Comparison of ENCODE assay signal across 9 cellular contexts in genomic region chr4:17780461-17781071, GRCh38. TPM values are rescaled to one million over a fixed set of nuclear protein-coding genes. Genes with fewer than 3 reads are reported as not detected.
DNase-seq lines count a peak whose midpoint lies in the region; ATAC-seq, FAIRE-seq and TF ChIP-seq lines count a peak whose summit lies in the region.
"Had no signal": no experiment of that assay in that cellular context is flagged by ENCODE, and none has a peak within 500 bp of the region (broad histone marks: within the 10 kb centered on the region; RNA-seq: fewer than 3 reads in every experiment).

No MANE protein-coding gene starts in this region.

- H3K27ac ChIP-seq in esophagus muscularis mucosa (replicated peaks in 1 of 4) = no peak overlapping the region

- TF ChIP-seq CTCF in esophagus muscularis mucosa (IDR thresholded peaks at IDR 0.05) (no peak), osteocyte (IDR thresholded peaks at IDR 0.05) (no peak)

- H3K36me3 ChIP-seq in esophagus muscularis mucosa = no peaks in the 10 kb centered on the region

- H3K36me3 Mint-ChIP-seq in osteocyte (ENCODE audit: unreplicated experiment) = no peaks in the 10 kb centered on the region

- peaks cover 0 to 26% (median 3%) of the 10 kb centered on the region in 4 donors for H3K27me3 ChIP-seq in esophagus muscularis mucosa

- peak; percentile 35 for DNase-seq in COLO668 (lab: John Stamatoyannopoulos, UW; ENCODE audit: unreplicated experiment)
- DNase-seq in NCI-H2196 treated with DMSO at 0.1 percent for 48 hours (lab: John Stamatoyannopoulos, UW; ENCODE audit: unreplicated experiment) = peak; percentile 39
- peak; percentile 77 for DNase-seq in esophagus muscularis mucosa (ENCODE audit: extremely low spot score)
- DNase-seq in osteocyte (ENCODE audit: extremely low spot score, unreplicated experiment) = no peak
- no peak for DNase-seq in frontal cortex (ENCODE audit: low spot score in 2 of 2)

- no peak for TF ChIP-seq EP300 in esophagus muscularis mucosa (IDR thresholded peaks at IDR 0.05)

- TF ChIP-seq POLR2A in esophagus muscularis mucosa (IDR thresholded peaks at IDR 0.05; ENCODE audit: low read depth) = no peak

- peaks cover 43% of the 10 kb centered on the region for H3K27me3 Mint-ChIP-seq in osteocyte (ENCODE audit: unreplicated experiment)

- H3K9me3 Mint-ChIP-seq in osteocyte (ENCODE audit: unreplicated experiment) = no peaks in the 10 kb centered on the region

- H3K4me1 Mint-ChIP-seq in osteocyte (ENCODE audit: unreplicated experiment) = peaks cover 14% of the 10 kb centered on the region

- H3K4me1 ChIP-seq in esophagus muscularis mucosa = peaks cover 14 to 25% (median 22%) of the 10 kb centered on the region in 4 donors

- peak overlapping the region; percentile 35 for H3K4me3 Mint-ChIP-seq in osteocyte (ENCODE audit: unreplicated experiment)

- intact Hi-C loops in esophagus muscularis mucosa (cut with DNase I) = no loop called here

- no peak overlapping the region for H3K27ac Mint-ChIP-seq in osteocyte (ENCODE audit: unreplicated experiment)

- H3K4me3 ChIP-seq in esophagus muscularis mucosa = peak overlapping the region; percentile 50 to 58 (median 54)

- 24% methylated on average over 9 of the region's 11 CpGs for WGBS in esophagus muscularis mucosa

- no peak for FAIRE-seq in frontal cortex (lab: Jason Lieb, UNC)
- FAIRE-seq: colon had no signal

- no peaks in the 10 kb centered on the region for H3K9me3 ChIP-seq in esophagus muscularis mucosa

- ATAC-seq in HG02798 (IDR thresholded peaks at IDR 0.05; ENCODE audit: poor library complexity, unreplicated experiment) (no peak), HG02759 (IDR thresholded peaks at IDR 0.05; ENCODE audit: unreplicated experiment) (no peak), HG02642 (IDR thresholded peaks at IDR 0.05; ENCODE audit: poor library complexity, unreplicated experiment) (no peak)

RNA-seq across cellular contexts. Expression of gene FAM184B, which starts 0.9 kb away (rescaled TPM):
- total RNA-seq in esophagus muscularis mucosa (not detected), osteocyte (not detected in 2 replicates), frontal cortex (5.3 TPM)

RNA-seq across cellular contexts. Expression of gene DCAF16, which starts 30.0 kb away (rescaled TPM):
- 10 to 100 TPM; 23.4 to 28.7 (median 26.3) TPM for total RNA-seq in esophagus muscularis mucosa
- 50.1 and 53.0 TPM in 2 replicates for total RNA-seq in osteocyte
- total RNA-seq in frontal cortex = 35.1 TPM

RNA-seq across cellular contexts. Expression of gene NCAPG, which starts 30.2 kb away (rescaled TPM):
- under 1 TPM in 3 of 4 donors, not detected in 1; 0.17 to 0.98 (median 0.71) TPM for total RNA-seq in esophagus muscularis mucosa
- total RNA-seq in osteocyte = 6.9 and 9.6 TPM in 2 replicates
- 5.7 TPM for total RNA-seq in frontal cortex

Comparison
In these comparisons a context has a peak if more than half of its experiments do, and no peak if none do; other contexts are left out.
1. DNase-seq: peak in COLO668 (single experiment), NCI-H2196 treated with DMSO at 0.1 percent for 48 hours (single experiment) and esophagus muscularis mucosa (single experiment); none in osteocyte (single experiment) and frontal cortex (0 of 2).